Comparison of ENCODE assay signal across 1 cellular context in genomic region chr5:176855598-176855997, GRCh38.
TF ChIP-seq lines count a peak whose summit lies in the region.

No MANE protein-coding gene starts in this region.

TF ChIP-seq in H1, 55 proteins besides CTCF, POLR2A, EP300 and RAD21:
- TF ChIP-seq POU5F1 (IDR thresholded peaks at IDR 0.05; ENCODE audit: low read depth, low read length) (no peak), TCF12 (IDR thresholded peaks at IDR 0.05; ENCODE audit: low read depth, low read length) (no peak), E2F6 (IDR thresholded peaks at IDR 0.05) (no peak)
